Comparison of ENCODE assay signal across 10 cellular contexts in genomic region chr12:52541709-52542108, GRCh38. TPM values are rescaled to one million over a fixed set of nuclear protein-coding genes. Genes with fewer than 3 reads are reported as not detected.
"Had no signal": no experiment of that assay in that cellular context is flagged by ENCODE, and none has a peak within 500 bp of the region (broad histone marks: within the 10 kb centered on the region; RNA-seq: fewer than 3 reads in every experiment).

No MANE protein-coding gene starts in this region.

- H3K4me3 ChIP-seq: GM23338 had no signal

- DNase-seq: H9, HCEC 1CT, HFFc6, IMR-90, KG1 had no signal

- H3K4me2 ChIP-seq: GM23338 had no signal

- FAIRE-seq: H1, H54, HTR-8/SVneo had no signal

- H2AFZ ChIP-seq: GM23338 had no signal

- ATAC-seq: GM23338 had no signal

RNA-seq across cellular contexts. Expression of gene KRT71, which starts 11.2 kb away (rescaled TPM):
- total RNA-seq: GM23338, H1, H9, HFFc6, HT-29, IMR-90 had no signal
- polyA plus RNA-seq: GM23338, H1, IMR-90 had no signal

RNA-seq across cellular contexts. Expression of gene KRT5, which starts 21.5 kb away (rescaled TPM):
- total RNA-seq: GM23338, H1, H9, HFFc6, HT-29, IMR-90 had no signal
- polyA plus RNA-seq: GM23338, IMR-90 had no signal

RNA-seq across cellular contexts. Expression of gene KRT74, which starts 31.9 kb away (rescaled TPM):
- total RNA-seq: GM23338, H1, H9, HFFc6, HT-29, IMR-90 had no signal
- polyA plus RNA-seq: GM23338, H1, IMR-90 had no signal

RNA-seq across cellular contexts. Expression of gene KRT6A, which starts 48.7 kb away (rescaled TPM):
- total RNA-seq: GM23338, H1, H9, HFFc6, HT-29, IMR-90 had no signal
- polyA plus RNA-seq: GM23338, IMR-90 had no signal

RNA-seq across cellular contexts. Expression of gene KRT72, which starts 59.6 kb away (rescaled TPM):
- total RNA-seq: GM23338, H1, H9, HFFc6, HT-29, IMR-90 had no signal
- polyA plus RNA-seq: GM23338, H1, IMR-90 had no signal
